ENCODE assay signal across 30 cellular contexts in genomic region chr9:23444658-23445057, GRCh38.
"Had no signal": no experiment of that assay in that cellular context is flagged by ENCODE, and none has a peak within 500 bp of the region (broad histone marks: within the 10 kb centered on the region; RNA-seq: fewer than 3 reads in every experiment).

No MANE protein-coding gene starts in this region.

- H3K4me3 ChIP-seq: adrenal gland, ascending aorta, body of pancreas, breast epithelium, cardiac muscle cell had no signal

- H3K36me3 ChIP-seq: adrenal gland, ascending aorta, brain microvascular endothelial cell, breast epithelium, cardiac muscle cell had no signal

- DNase-seq: activated effector memory CD4-positive, alpha-beta T cell treated with anti-CD3 and anti-CD28 coated beads, Interleukin-2, amount 50 U/mL, for 16 hours; activated effector memory CD4-positive, alpha-beta T cell treated with Interleukin-2 at 50 U/mL for 16 hours; activated gamma-delta T cell; activated gamma-delta T cell treated with Interleukin-2 at 50 U/mL for 16 hours; activated naive CD4-positive, alpha-beta T cell; activated naive CD4-positive, alpha-beta T cell treated with anti-CD3 and anti-CD28 coated beads for 36 hours; activated naive CD4-positive, alpha-beta T cell treated with anti-CD3 and anti-CD28 coated beads, Interleukin-2, amount 10 ng/mL, durations not matched to agents 7 days and 5 days; activated naive CD4-positive, alpha-beta T cell treated with anti-CD3 and anti-CD28 coated beads, Interleukin-2, amount 50 U/mL, for 16 hours; activated naive CD4-positive, alpha-beta T cell treated with Interleukin-2 at 50 U/mL for 16 hours; activated naive CD8-positive, alpha-beta T cell treated with anti-CD3 and anti-CD28 coated beads for 36 hours; activated naive CD8-positive, alpha-beta T cell treated with anti-CD3 and anti-CD28 coated beads, Interleukin-2, amount 10 ng/mL, durations not matched to agents 7 days and 5 days; activated naive CD8-positive, alpha-beta T cell treated with anti-CD3 and anti-CD28 coated beads, Interleukin-2, amount 50 U/mL, for 24 hours; activated T-cell treated with anti-CD3 and anti-CD28 coated beads, Interleukin-2, amount 50 U/mL, for 24 hours; activated T-cell treated with anti-CD3 and anti-CD28 coated beads, Interleukin-2, amount 50 U/mL, for 4 hours; activated T-cell treated with anti-CD3 and anti-CD28 coated beads, Interleukin-2, amount 50 U/mL, for 48 hours; activated T-cell treated with anti-CD3 and anti-CD28 coated beads, Interleukin-2, amount 50 U/mL, for 72 hours; adrenal gland; amniotic stem cell; amygdala; aorta; body of pancreas; brain microvascular endothelial cell; caudate nucleus; central memory CD4-positive, alpha-beta T cell; cerebellar nuclear complex had no signal

- ATAC-seq: activated naive CD4-positive, alpha-beta T cell treated with anti-CD3 and anti-CD28 coated beads, Interleukin-2, amount 50 U/mL, for 72 hours; activated naive CD8-positive, alpha-beta T cell treated with anti-CD3 and anti-CD28 coated beads, Interleukin-2, amount 50 U/mL, for 24 hours; activated T-cell treated with anti-CD3 and anti-CD28 coated beads, Interleukin-2, amount 50 U/mL, for 4 hours; activated T-cell treated with anti-CD3 and anti-CD28 coated beads, Interleukin-2, amount 50 U/mL, for 72 hours; activated T-helper 17 cell treated with anti-CD3 and anti-CD28 coated beads, Interleukin-2, amount 50 U/mL, for 72 hours; body of pancreas had no signal

- H3K9me3 ChIP-seq: adrenal gland, ascending aorta, body of pancreas, breast epithelium had no signal

- H3K27me3 ChIP-seq: adrenal gland, ascending aorta, body of pancreas, brain microvascular endothelial cell, breast epithelium, cardiac muscle cell had no signal

- H3K4me1 ChIP-seq: adrenal gland, ascending aorta, body of pancreas, breast epithelium had no signal

- H3K27ac ChIP-seq: adrenal gland, ascending aorta, body of pancreas, brain microvascular endothelial cell, breast epithelium, cardiac muscle cell had no signal
